In genomic region chr2:174248998-174249592, GRCh38 we compare ENCODE assay signal across 1 cellular context.
TF ChIP-seq lines count a peak whose summit lies in the region.

No MANE protein-coding gene starts in this region.

TF ChIP-seq in K562, 482 proteins besides CTCF, POLR2A, EP300 and RAD21 (continued from another document and continues in another):
- TF ChIP-seq ZBTB40 (IDR thresholded peaks at IDR 0.05) (peak; percentile 83), ZBTB40 (CRISPR knock-in tag; IDR thresholded peaks at IDR 0.05) (no peak), NR2C1 (IDR thresholded peaks at IDR 0.05) (peak; percentile 9; the same call in 1 of the 2 replicates), NR2C1 (tag; IDR thresholded peaks at IDR 0.05) (no peak), MED1 (CRISPR knock-in tag; IDR thresholded peaks at IDR 0.05; ENCODE audit: borderline replicate concordance) (no peak), ZNF165 (CRISPR knock-in tag; IDR thresholded peaks at IDR 0.05; ENCODE audit: borderline replicate concordance) (no peak), CHCHD3 (CRISPR knock-in tag; IDR thresholded peaks at IDR 0.05) (0 out of 2 replicates have a peak, but pooled peaks have one; percentile 8), TOE1 (IDR thresholded peaks at IDR 0.05; ENCODE audit: borderline replicate concordance) (no peak), TOE1 (CRISPR knock-in tag; IDR thresholded peaks at IDR 0.05; ENCODE audit: borderline replicate concordance, low read depth) (0 out of 2 replicates have a peak, but pooled peaks have one; percentile 7), HDAC2 (IDR thresholded peaks at IDR 0.05) (0 out of 2 replicates have a peak, but pooled peaks have one; percentile 1), GATA2 (CRISPR knock-in tag; IDR thresholded peaks at IDR 0.05) (no peak), XRCC5 (IDR thresholded peaks at IDR 0.05; ENCODE audit: low read depth, low read length) (no peak), ADNP (tag; IDR thresholded peaks at IDR 0.05) (no peak), TSC22D4 (tag; IDR thresholded peaks at IDR 0.05) (no peak), FOXK1 (CRISPR knock-in tag; IDR thresholded peaks at IDR 0.05; ENCODE audit: borderline replicate concordance) (peak; percentile 62; the same call in 1 of the 2 replicates), ZNF79 (CRISPR knock-in tag; IDR thresholded peaks at IDR 0.05; ENCODE audit: low read depth) (no peak), ESRRB (CRISPR knock-in tag; IDR thresholded peaks at IDR 0.05; ENCODE audit: borderline replicate concordance) (no peak), ZNF589 (CRISPR knock-in tag; IDR thresholded peaks at IDR 0.05; ENCODE audit: low read depth) (no peak; the same call in 1 of the 2 replicates), ATF3 (IDR thresholded peaks at IDR 0.05) (no peak), ATF3 (CRISPR knock-in tag; conservative IDR thresholded peaks at IDR 0.05) (0 out of 2 replicates have a peak, but pooled peaks have one; percentile 22), DIDO1 (tag; IDR thresholded peaks at IDR 0.05; ENCODE audit: low read depth) (no peak), MECOM (CRISPR knock-in tag; IDR thresholded peaks at IDR 0.05) (0 out of 2 replicates have a peak, but pooled peaks have one; percentile 40), ZNF431 (CRISPR knock-in tag; IDR thresholded peaks at IDR 0.05) (0 out of 2 replicates have a peak, but pooled peaks have one; percentile 10), CREB3 (tag; conservative IDR thresholded peaks at IDR 0.05; ENCODE audit: low read depth) (0 out of 2 replicates have a peak, but pooled peaks have one; percentile 40), ARNT (IDR thresholded peaks at IDR 0.05) (peak in 1 of 2 experiments; percentile 33; a peak in 1 of 4 replicates), TEAD1 (CRISPR knock-in tag; IDR thresholded peaks at IDR 0.05) (peak in 1 of 2 experiments; percentile 53; a peak in 1 of 4 replicates), EHMT2 (IDR thresholded peaks at IDR 0.05) (no peak), MNT (conservative IDR thresholded peaks at IDR 0.05) (peak in 1 of 2 experiments; percentile 16; a peak in 1 of 4 replicates), ZNF668 (CRISPR knock-in tag; IDR thresholded peaks at IDR 0.05) (no peak), ATF7 (IDR thresholded peaks at IDR 0.05) (no peak), SIX5 (IDR thresholded peaks at IDR 0.05; ENCODE audit: borderline replicate concordance in 1 of 2, insufficient read depth in 1 of 2, low read depth in 1 of 2, low read length in 2 of 2) (no peak), ZNF253 (CRISPR knock-in tag; conservative IDR thresholded peaks at IDR 0.05) (no peak), ZNF644 (tag; IDR thresholded peaks at IDR 0.05; ENCODE audit: low read depth) (peak; percentile 74; the same call in 1 of the 2 replicates), E2F5 (CRISPR knock-in tag; IDR thresholded peaks at IDR 0.05) (no peak), CHAMP1 (IDR thresholded peaks at IDR 0.05) (no peak), ZNF766 (CRISPR knock-in tag; conservative IDR thresholded peaks at IDR 0.05) (peak; percentile 12; the same call in 1 of the 2 replicates), EWSR1 (IDR thresholded peaks at IDR 0.05; ENCODE audit: borderline replicate concordance, low read depth, partially characterized antibody) (no peak), ARID4B (CRISPR knock-in tag; IDR thresholded peaks at IDR 0.05) (0 out of 2 replicates have a peak, but pooled peaks have one; percentile 3), DMBX1 (CRISPR knock-in tag; IDR thresholded peaks at IDR 0.05; ENCODE audit: borderline replicate concordance) (0 out of 2 replicates have a peak, but pooled peaks have one; percentile 10), NR4A1 (CRISPR knock-in tag; IDR thresholded peaks at IDR 0.05) (no peak), NR4A1 (tag; IDR thresholded peaks at IDR 0.05) (0 out of 2 replicates have a peak, but pooled peaks have one; percentile 37), ATF4 (CRISPR knock-in tag; IDR thresholded peaks at IDR 0.05) (no peak)
